Comparison of ENCODE assay signal across 27 cellular contexts in genomic region chrX:152819732-152820131, GRCh38. TPM values are rescaled to one million over a fixed set of nuclear protein-coding genes. Genes with fewer than 3 reads are reported as not detected.
A peak's percentile ranks its signal among the peaks of the same experiment; 100 is the strongest.
DNase-seq lines count a peak whose midpoint lies in the region; ATAC-seq, FAIRE-seq and TF ChIP-seq lines count a peak whose summit lies in the region.
"Had no signal": no experiment of that assay in that cellular context is flagged by ENCODE, and none has a peak within 500 bp of the region (broad histone marks: within the 10 kb centered on the region; RNA-seq: fewer than 3 reads in every experiment).

No MANE protein-coding gene starts in this region.

- CTCF ChIA-PET in AG04450 (lab: Charles Lee), result no interaction called here

- H3K4me1 ChIP-seq in small intestine (ENCODE audit: control insufficient read depth in 2 of 2, insufficient read depth in 1 of 2, low read depth in 1 of 2, low read length in 1 of 2), result no peaks in the 10 kb centered on the region
- H3K4me1 ChIP-seq: neural progenitor cell, sigmoid colon, upper lobe of left lung had no signal

- H3K27ac ChIP-seq in AG04450 (ENCODE audit: low read depth, low read length), result peak overlapping the region; percentile 70
- H3K27ac ChIP-seq in small intestine (ENCODE audit: low read depth in 1 of 2, low read length in 1 of 2), result no peak overlapping the region
- H3K27ac ChIP-seq: hepatocyte, neural progenitor cell, sigmoid colon, upper lobe of left lung had no signal

- TF ChIP-seq CTCF in AG04450 (IDR thresholded peaks at IDR 0.05; ENCODE audit: low read depth, low read length) (no peak), fibroblast of the aortic adventitia (IDR thresholded peaks at IDR 0.05; ENCODE audit: insufficient read depth, low read length) (no peak)

- WGBS in small intestine, 3 donors, result 79 to 92% (median 90%) methylated on average over 7 of the region's 7 CpGs

- no peaks in the 10 kb centered on the region for H3K27me3 ChIP-seq in AG04450 (ENCODE audit: control insufficient read depth, insufficient read depth, low read length)
- H3K27me3 ChIP-seq in small intestine (ENCODE audit: control insufficient read depth in 2 of 2, insufficient read depth in 2 of 2, low read length in 2 of 2), result peaks cover 0 to 4% of the 10 kb centered on the region in 2 donors
- H3K27me3 ChIP-seq: hepatocyte, sigmoid colon, upper lobe of left lung had no signal

- H3K9me3 ChIP-seq in AG04450 (ENCODE audit: control insufficient read depth, insufficient read depth, low read length) (no peaks in the 10 kb centered on the region), small intestine (ENCODE audit: control insufficient read depth, low read depth) (no peaks in the 10 kb centered on the region)
- H3K9me3 ChIP-seq: sigmoid colon, upper lobe of left lung had no signal

- no peak for FAIRE-seq in small intestine (lab: Jason Lieb, UNC)
- FAIRE-seq: islet of Langerhans had no signal

- DNase-seq in AG04450 (ENCODE audit: low read depth, low spot score) (peak; percentile 27), HCEC 1CT (peak; percentile 69), amniotic epithelial cell (ENCODE audit: low read depth) (peak; percentile 10), fibroblast of the aortic adventitia (ENCODE audit: low read depth) (peak; percentile 47), small intestine (no peak), iPS-NIHi7 (ENCODE audit: extremely low spot score) (no peak), germinal center (ENCODE audit: low spot score) (no peak)
- DNase-seq: effector memory CD8-positive, alpha-beta T cell; KG1; MV-4-11; NCI-H1694; NCI-H526 treated with DMSO at 0.1 percent for 48 hours; sigmoid colon; upper lobe of left lung had no signal

- H3K36me3 ChIP-seq in small intestine (ENCODE audit: control insufficient read depth in 2 of 2, insufficient read depth in 2 of 2, low read length in 2 of 2), result no peaks in the 10 kb centered on the region
- H3K36me3 ChIP-seq: neural progenitor cell, sigmoid colon, upper lobe of left lung had no signal

- ATAC-seq in GM19455 (IDR thresholded peaks at IDR 0.05; ENCODE audit: unreplicated experiment), result no peak
- ATAC-seq: effector memory CD8-positive, alpha-beta T cell; HCT116; Right ventricle myocardium inferior had no signal

- no peak overlapping the region for H3K4me3 ChIP-seq in AG04450 (ENCODE audit: low read depth, low read length)
- H3K4me3 ChIP-seq in fibroblast of the aortic adventitia (ENCODE audit: low read depth, low read length), result no peak overlapping the region
- no peak overlapping the region for H3K4me3 ChIP-seq in small intestine (ENCODE audit: low read depth in 1 of 2, low read length in 2 of 2)
- H3K4me3 ChIP-seq: hepatocyte, lung, neural progenitor cell, sigmoid colon, upper lobe of left lung had no signal

- POLR2A ChIA-PET in AG04450 (lab: Yijun Ruan, JAX), result interaction anchor here (1.6 kb wide), 1 partner anchor 11 kb away, joined by 4 read pairs; the partner anchor contains the start of genes CETN2 and NSDHL

RNA-seq across cellular contexts. Expression of gene CETN2, which starts 10.8 kb away (rescaled TPM):
- polyA plus RNA-seq in AG04450 (2011; rRNA removed), result 53.8 and 70.9 TPM in 2 replicates
- polyA minus RNA-seq in AG04450 (2011; rRNA and poly(A)+ RNA removed), result 7.1 and 11.1 TPM in 2 replicates
- total RNA-seq in fibroblast of the aortic adventitia (ENCODE audit: low replicate concordance), result 65.7 and 209 TPM in 2 replicates
- polyA plus RNA-seq in small intestine, result 10 to 100 TPM; 11.1 to 26.9 (median 13.6) TPM

RNA-seq across cellular contexts. Expression of gene NSDHL, which starts 11.1 kb away (rescaled TPM):
- polyA plus RNA-seq in AG04450 (2011; rRNA removed), result 19.6 and 21.0 TPM in 2 replicates
- polyA minus RNA-seq in AG04450 (2011; rRNA and poly(A)+ RNA removed), result 14.3 and 16.8 TPM in 2 replicates
- total RNA-seq in fibroblast of the aortic adventitia (ENCODE audit: low replicate concordance), result 8.8 and 11.7 TPM in 2 replicates
- 10 to 100 TPM; 13.8 to 28.4 (median 20.8) TPM for polyA plus RNA-seq in small intestine

RNA-seq across cellular contexts. Expression of gene MAGEA6, which starts 50.2 kb away (rescaled TPM):
- not detected in 2 replicates for polyA plus RNA-seq in AG04450 (2011; rRNA removed)
- not detected in 2 replicates for polyA minus RNA-seq in AG04450 (2011; rRNA and poly(A)+ RNA removed)
- total RNA-seq in fibroblast of the aortic adventitia (ENCODE audit: low replicate concordance), result not detected in 2 replicates
- polyA plus RNA-seq in small intestine, result not detected
- total RNA-seq: A673; activated T-helper 1 cell treated with anti-CD3 and anti-CD28 coated beads, Interleukin-12 subunit alpha, Interleukin-12 subunit beta, Interleukin-2, Interleukin-4 antibody, amounts not matched to agents 30 ng/mL and 10 ng/mL and 1 ng/mL, durations not matched to agents 14 hours and 24 hours and 36 hours; G401; hepatocyte; lung; progenitor cell of endocrine pancreas; Right ventricle myocardium inferior; sigmoid colon; subcutaneous adipose tissue had no signal
- polyA plus RNA-seq: CD14-positive monocyte, lung, sigmoid colon had no signal

Comparison
In these comparisons a context has a peak if more than half of its experiments do, and no peak if none do; other contexts are left out.
1. DNase-seq: peak in AG04450 (single experiment), HCEC 1CT (single experiment), amniotic epithelial cell (single experiment) and fibroblast of the aortic adventitia (single experiment); none in small intestine (single experiment), iPS-NIHi7 (single experiment) and germinal center (single experiment).